ENCODE assay signal across 1 cellular context in the genomic region with DNA sequence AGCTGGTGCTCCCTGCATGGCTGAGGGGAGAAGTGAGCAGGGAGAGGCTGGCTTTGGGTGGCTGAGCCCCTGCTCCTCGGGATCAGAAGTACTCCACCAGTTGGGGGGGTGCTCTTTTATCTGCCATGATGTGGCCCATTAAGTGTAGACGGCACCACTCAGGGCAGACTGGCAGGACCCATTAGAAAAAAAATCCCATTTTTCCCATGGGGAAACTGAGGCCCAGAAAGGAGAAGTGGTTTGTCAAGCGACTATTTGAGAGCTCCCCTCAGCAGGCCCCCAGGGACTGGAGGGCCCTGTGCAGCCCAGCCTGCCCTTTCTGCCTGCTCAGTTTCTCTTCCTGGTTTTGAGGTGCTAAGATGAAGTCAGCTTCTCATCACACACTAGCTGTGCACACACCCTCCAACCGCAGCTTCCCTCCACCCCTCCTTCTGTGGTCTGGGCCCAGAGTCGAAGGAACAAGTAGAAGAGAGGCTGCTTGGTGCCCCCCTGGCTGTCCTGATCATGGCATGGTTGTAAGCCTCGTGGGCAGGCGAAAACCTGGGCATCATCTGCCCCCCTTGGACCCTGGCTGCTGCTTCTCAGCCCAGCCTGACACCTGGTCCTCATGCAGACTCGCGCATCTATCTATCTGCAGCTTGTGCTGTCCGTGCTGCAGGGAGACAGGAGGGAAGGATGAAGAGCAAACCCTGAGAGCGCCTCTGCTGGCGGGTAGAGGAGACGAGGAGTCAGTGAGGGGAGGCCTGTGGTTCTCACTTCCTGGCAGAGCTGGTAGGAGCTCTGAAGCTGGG.
TF ChIP-seq lines count a peak whose summit lies in the region.

No MANE protein-coding gene starts in this region.

TF ChIP-seq in HepG2, 621 proteins besides CTCF, POLR2A, EP300 and RAD21 (continued from another document):
- TF ChIP-seq ZBTB38 (CRISPR knock-in tag; IDR thresholded peaks at IDR 0.05) (peak; percentile 66; the same call in 1 of the 2 replicates), SRSF1 (optimal IDR thresholded peaks at IDR 0.05; ENCODE audit: low read depth, low read length) (peak; percentile 21), XRCC5 (optimal IDR thresholded peaks at IDR 0.05; ENCODE audit: low read length) (peak; percentile 71), STAG1 (CRISPR knock-in tag; IDR thresholded peaks at IDR 0.05) (peak; percentile 23; the same call in 1 of the 2 replicates), DPF2 (CRISPR knock-in tag; IDR thresholded peaks at IDR 0.05; ENCODE audit: borderline replicate concordance, low read depth) (no peak), ZFP90 (CRISPR knock-in tag; IDR thresholded peaks at IDR 0.05; ENCODE audit: borderline replicate concordance) (no peak), ZBTB1 (CRISPR knock-in tag; IDR thresholded peaks at IDR 0.05; ENCODE audit: borderline replicate concordance) (no peak), KDM2A (CRISPR knock-in tag; IDR thresholded peaks at IDR 0.05; ENCODE audit: borderline replicate concordance, low read depth) (peak; percentile 22; the same call in 1 of the 2 replicates), XBP1 (CRISPR knock-in tag; IDR thresholded peaks at IDR 0.05) (no peak), SUZ12 (IDR thresholded peaks at IDR 0.05; ENCODE audit: low read depth, low read length) (no peak), SAP130 (CRISPR knock-in tag; IDR thresholded peaks at IDR 0.05; ENCODE audit: low read depth) (no peak), TARDBP (CRISPR knock-in tag; IDR thresholded peaks at IDR 0.05) (no peak)
- TF ChIP-seq, protein P1, sequence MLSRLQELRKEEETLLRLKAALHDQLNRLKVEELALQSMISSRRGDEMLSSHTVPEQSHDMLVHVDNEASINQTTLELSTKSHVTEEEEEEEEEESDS (CRISPR knock-in tag; IDR thresholded peaks at IDR 0.05; ENCODE audit: borderline replicate concordance), result no peak
- TF ChIP-seq, protein P2, sequence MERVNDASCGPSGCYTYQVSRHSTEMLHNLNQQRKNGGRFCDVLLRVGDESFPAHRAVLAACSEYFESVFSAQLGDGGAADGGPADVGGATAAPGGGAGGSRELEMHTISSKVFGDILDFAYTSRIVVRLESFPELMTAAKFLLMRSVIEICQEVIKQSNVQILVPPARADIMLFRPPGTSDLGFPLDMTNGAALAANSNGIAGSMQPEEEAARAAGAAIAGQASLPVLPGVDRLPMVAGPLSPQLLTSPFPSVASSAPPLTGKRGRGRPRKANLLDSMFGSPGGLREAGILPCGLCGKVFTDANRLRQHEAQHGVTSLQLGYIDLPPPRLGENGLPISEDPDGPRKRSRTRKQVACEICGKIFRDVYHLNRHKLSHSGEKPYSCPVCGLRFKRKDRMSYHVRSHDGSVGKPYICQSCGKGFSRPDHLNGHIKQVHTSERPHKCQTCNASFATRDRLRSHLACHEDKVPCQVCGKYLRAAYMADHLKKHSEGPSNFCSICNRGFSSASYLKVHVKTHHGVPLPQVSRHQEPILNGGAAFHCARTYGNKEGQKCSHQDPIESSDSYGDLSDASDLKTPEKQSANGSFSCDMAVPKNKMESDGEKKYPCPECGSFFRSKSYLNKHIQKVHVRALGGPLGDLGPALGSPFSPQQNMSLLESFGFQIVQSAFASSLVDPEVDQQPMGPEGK (CRISPR knock-in tag; IDR thresholded peaks at IDR 0.05), result no peak
